2 cellular contexts compared by ENCODE assay signal in the genomic region with DNA sequence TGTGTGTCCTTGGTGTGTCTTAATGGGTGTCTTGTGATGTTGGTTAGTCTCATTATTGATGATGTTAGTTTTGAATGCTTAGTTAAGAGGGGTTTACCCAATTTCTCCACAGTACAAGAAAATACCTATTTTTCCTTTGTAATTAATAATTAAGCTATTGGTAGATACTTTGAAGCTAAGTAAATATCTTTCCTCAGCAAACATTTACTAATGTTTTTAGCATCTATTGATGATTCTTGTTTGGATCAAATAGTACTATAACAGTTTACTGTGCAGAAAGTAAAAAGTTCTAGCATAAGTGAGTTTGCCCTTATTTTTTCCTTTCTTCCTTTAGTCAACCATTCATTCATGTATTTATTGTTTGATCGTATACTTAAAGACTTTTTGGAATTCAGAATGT.
TF ChIP-seq lines count a peak whose summit lies in the region.

No MANE protein-coding gene starts in this region.

TF ChIP-seq in GM12878, 131 proteins besides CTCF, POLR2A, EP300 and RAD21:
- TF ChIP-seq WRNIP1 (IDR thresholded peaks at IDR 0.05; ENCODE audit: borderline replicate concordance, low read depth, low read length) (no peak), ZZZ3 (IDR thresholded peaks at IDR 0.05; ENCODE audit: control insufficient read depth, insufficient read length, low read depth) (no peak), CREB1 (IDR thresholded peaks at IDR 0.05; ENCODE audit: low read depth) (no peak), SRF (IDR thresholded peaks at IDR 0.05; ENCODE audit: low read depth in 2 of 2, low read length in 2 of 2) (no peak), MXI1 (IDR thresholded peaks at IDR 0.05; ENCODE audit: low read depth, low read length) (no peak), EED (IDR thresholded peaks at IDR 0.05; ENCODE audit: low read depth) (no peak), YY1 (IDR thresholded peaks at IDR 0.05; ENCODE audit: low read depth, low read length) (no peak)
- TF ChIP-seq, protein P1, sequence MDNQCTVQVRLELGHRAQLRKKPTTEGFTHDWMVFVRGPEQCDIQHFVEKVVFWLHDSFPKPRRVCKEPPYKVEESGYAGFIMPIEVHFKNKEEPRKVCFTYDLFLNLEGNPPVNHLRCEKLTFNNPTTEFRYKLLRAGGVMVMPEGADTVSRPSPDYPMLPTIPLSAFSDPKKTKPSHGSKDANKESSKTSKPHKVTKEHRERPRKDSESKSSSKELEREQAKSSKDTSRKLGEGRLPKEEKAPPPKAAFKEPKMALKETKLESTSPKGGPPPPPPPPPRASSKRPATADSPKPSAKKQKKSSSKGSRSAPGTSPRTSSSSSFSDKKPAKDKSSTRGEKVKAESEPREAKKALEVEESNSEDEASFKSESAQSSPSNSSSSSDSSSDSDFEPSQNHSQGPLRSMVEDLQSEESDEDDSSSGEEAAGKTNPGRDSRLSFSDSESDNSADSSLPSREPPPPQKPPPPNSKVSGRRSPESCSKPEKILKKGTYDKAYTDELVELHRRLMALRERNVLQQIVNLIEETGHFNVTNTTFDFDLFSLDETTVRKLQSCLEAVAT (IDR thresholded peaks at IDR 0.05) = no peak
- TF ChIP-seq, protein P2, sequence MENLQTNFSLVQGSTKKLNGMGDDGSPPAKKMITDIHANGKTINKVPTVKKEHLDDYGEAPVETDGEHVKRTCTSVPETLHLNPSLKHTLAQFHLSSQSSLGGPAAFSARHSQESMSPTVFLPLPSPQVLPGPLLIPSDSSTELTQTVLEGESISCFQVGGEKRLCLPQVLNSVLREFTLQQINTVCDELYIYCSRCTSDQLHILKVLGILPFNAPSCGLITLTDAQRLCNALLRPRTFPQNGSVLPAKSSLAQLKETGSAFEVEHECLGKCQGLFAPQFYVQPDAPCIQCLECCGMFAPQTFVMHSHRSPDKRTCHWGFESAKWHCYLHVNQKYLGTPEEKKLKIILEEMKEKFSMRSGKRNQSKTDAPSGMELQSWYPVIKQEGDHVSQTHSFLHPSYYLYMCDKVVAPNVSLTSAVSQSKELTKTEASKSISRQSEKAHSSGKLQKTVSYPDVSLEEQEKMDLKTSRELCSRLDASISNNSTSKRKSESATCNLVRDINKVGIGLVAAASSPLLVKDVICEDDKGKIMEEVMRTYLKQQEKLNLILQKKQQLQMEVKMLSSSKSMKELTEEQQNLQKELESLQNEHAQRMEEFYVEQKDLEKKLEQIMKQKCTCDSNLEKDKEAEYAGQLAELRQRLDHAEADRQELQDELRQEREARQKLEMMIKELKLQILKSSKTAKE (IDR thresholded peaks at IDR 0.05; ENCODE audit: low read depth, poor library complexity, severe bottlenecking) = no peak
TF ChIP-seq in GM12878: peak in this region for 0.

TF ChIP-seq in HepG2, 621 proteins besides CTCF, POLR2A, EP300 and RAD21:
- TF ChIP-seq KDM3A (CRISPR knock-in tag; IDR thresholded peaks at IDR 0.05; ENCODE audit: low read depth) (no peak), BCL6 (CRISPR knock-in tag; IDR thresholded peaks at IDR 0.05) (no peak), SMAD1 (CRISPR knock-in tag; IDR thresholded peaks at IDR 0.05; ENCODE audit: borderline replicate concordance, low read depth) (no peak), ZBTB3 (CRISPR knock-in tag; IDR thresholded peaks at IDR 0.05; ENCODE audit: borderline replicate concordance, low read depth) (no peak), ZNF773 (CRISPR knock-in tag; IDR thresholded peaks at IDR 0.05; ENCODE audit: borderline replicate concordance) (no peak), PAWR (CRISPR knock-in tag; IDR thresholded peaks at IDR 0.05; ENCODE audit: borderline replicate concordance) (no peak), ZNF143 (CRISPR knock-in tag; IDR thresholded peaks at IDR 0.05) (no peak)
- TF ChIP-seq, protein P3, sequence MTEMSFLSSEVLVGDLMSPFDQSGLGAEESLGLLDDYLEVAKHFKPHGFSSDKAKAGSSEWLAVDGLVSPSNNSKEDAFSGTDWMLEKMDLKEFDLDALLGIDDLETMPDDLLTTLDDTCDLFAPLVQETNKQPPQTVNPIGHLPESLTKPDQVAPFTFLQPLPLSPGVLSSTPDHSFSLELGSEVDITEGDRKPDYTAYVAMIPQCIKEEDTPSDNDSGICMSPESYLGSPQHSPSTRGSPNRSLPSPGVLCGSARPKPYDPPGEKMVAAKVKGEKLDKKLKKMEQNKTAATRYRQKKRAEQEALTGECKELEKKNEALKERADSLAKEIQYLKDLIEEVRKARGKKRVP (CRISPR knock-in tag; IDR thresholded peaks at IDR 0.05) = no peak
- TF ChIP-seq, protein P4, sequence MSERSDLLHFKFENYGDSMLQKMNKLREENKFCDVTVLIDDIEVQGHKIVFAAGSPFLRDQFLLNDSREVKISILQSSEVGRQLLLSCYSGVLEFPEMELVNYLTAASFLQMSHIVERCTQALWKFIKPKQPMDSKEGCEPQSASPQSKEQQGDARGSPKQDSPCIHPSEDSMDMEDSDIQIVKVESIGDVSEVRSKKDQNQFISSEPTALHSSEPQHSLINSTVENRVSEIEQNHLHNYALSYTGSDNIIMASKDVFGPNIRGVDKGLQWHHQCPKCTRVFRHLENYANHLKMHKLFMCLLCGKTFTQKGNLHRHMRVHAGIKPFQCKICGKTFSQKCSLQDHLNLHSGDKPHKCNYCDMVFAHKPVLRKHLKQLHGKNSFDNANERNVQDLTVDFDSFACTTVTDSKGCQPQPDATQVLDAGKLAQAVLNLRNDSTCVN (CRISPR knock-in tag; IDR thresholded peaks at IDR 0.05; ENCODE audit: borderline replicate concordance) = no peak
- TF ChIP-seq, protein P5, sequence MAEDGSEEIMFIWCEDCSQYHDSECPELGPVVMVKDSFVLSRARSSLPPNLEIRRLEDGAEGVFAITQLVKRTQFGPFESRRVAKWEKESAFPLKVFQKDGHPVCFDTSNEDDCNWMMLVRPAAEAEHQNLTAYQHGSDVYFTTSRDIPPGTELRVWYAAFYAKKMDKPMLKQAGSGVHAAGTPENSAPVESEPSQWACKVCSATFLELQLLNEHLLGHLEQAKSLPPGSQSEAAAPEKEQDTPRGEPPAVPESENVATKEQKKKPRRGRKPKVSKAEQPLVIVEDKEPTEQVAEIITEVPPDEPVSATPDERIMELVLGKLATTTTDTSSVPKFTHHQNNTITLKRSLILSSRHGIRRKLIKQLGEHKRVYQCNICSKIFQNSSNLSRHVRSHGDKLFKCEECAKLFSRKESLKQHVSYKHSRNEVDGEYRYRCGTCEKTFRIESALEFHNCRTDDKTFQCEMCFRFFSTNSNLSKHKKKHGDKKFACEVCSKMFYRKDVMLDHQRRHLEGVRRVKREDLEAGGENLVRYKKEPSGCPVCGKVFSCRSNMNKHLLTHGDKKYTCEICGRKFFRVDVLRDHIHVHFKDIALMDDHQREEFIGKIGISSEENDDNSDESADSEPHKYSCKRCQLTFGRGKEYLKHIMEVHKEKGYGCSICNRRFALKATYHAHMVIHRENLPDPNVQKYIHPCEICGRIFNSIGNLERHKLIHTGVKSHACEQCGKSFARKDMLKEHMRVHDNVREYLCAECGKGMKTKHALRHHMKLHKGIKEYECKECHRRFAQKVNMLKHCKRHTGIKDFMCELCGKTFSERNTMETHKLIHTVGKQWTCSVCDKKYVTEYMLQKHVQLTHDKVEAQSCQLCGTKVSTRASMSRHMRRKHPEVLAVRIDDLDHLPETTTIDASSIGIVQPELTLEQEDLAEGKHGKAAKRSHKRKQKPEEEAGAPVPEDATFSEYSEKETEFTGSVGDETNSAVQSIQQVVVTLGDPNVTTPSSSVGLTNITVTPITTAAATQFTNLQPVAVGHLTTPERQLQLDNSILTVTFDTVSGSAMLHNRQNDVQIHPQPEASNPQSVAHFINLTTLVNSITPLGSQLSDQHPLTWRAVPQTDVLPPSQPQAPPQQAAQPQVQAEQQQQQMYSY (CRISPR knock-in tag; IDR thresholded peaks at IDR 0.05) = no peak
- TF ChIP-seq, protein P6, sequence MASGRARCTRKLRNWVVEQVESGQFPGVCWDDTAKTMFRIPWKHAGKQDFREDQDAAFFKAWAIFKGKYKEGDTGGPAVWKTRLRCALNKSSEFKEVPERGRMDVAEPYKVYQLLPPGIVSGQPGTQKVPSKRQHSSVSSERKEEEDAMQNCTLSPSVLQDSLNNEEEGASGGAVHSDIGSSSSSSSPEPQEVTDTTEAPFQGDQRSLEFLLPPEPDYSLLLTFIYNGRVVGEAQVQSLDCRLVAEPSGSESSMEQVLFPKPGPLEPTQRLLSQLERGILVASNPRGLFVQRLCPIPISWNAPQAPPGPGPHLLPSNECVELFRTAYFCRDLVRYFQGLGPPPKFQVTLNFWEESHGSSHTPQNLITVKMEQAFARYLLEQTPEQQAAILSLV (CRISPR knock-in tag; IDR thresholded peaks at IDR 0.05; ENCODE audit: borderline replicate concordance) = no peak
- TF ChIP-seq, protein P7, sequence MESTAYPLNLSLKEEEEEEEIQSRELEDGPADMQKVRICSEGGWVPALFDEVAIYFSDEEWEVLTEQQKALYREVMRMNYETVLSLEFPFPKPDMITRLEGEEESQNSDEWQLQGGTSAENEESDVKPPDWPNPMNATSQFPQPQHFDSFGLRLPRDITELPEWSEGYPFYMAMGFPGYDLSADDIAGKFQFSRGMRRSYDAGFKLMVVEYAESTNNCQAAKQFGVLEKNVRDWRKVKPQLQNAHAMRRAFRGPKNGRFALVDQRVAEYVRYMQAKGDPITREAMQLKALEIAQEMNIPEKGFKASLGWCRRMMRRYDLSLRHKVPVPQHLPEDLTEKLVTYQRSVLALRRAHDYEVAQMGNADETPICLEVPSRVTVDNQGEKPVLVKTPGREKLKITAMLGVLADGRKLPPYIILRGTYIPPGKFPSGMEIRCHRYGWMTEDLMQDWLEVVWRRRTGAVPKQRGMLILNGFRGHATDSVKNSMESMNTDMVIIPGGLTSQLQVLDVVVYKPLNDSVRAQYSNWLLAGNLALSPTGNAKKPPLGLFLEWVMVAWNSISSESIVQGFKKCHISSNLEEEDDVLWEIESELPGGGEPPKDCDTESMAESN (CRISPR knock-in tag; conservative IDR thresholded peaks at IDR 0.05) = no peak
- TF ChIP-seq, protein P8, sequence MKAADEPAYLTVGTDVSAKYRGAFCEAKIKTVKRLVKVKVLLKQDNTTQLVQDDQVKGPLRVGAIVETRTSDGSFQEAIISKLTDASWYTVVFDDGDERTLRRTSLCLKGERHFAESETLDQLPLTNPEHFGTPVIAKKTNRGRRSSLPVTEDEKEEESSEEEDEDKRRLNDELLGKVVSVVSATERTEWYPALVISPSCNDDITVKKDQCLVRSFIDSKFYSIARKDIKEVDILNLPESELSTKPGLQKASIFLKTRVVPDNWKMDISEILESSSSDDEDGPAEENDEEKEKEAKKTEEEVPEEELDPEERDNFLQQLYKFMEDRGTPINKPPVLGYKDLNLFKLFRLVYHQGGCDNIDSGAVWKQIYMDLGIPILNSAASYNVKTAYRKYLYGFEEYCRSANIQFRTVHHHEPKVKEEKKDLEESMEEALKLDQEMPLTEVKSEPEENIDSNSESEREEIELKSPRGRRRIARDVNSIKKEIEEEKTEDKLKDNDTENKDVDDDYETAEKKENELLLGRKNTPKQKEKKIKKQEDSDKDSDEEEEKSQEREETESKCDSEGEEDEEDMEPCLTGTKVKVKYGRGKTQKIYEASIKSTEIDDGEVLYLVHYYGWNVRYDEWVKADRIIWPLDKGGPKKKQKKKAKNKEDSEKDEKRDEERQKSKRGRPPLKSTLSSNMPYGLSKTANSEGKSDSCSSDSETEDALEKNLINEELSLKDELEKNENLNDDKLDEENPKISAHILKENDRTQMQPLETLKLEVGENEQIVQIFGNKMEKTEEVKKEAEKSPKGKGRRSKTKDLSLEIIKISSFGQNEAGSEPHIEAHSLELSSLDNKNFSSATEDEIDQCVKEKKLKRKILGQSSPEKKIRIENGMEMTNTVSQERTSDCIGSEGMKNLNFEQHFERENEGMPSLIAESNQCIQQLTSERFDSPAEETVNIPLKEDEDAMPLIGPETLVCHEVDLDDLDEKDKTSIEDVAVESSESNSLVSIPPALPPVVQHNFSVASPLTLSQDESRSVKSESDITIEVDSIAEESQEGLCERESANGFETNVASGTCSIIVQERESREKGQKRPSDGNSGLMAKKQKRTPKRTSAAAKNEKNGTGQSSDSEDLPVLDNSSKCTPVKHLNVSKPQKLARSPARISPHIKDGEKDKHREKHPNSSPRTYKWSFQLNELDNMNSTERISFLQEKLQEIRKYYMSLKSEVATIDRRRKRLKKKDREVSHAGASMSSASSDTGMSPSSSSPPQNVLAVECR (CRISPR knock-in tag; IDR thresholded peaks at IDR 0.05; ENCODE audit: borderline replicate concordance) = no peak
